In the genomic region with DNA sequence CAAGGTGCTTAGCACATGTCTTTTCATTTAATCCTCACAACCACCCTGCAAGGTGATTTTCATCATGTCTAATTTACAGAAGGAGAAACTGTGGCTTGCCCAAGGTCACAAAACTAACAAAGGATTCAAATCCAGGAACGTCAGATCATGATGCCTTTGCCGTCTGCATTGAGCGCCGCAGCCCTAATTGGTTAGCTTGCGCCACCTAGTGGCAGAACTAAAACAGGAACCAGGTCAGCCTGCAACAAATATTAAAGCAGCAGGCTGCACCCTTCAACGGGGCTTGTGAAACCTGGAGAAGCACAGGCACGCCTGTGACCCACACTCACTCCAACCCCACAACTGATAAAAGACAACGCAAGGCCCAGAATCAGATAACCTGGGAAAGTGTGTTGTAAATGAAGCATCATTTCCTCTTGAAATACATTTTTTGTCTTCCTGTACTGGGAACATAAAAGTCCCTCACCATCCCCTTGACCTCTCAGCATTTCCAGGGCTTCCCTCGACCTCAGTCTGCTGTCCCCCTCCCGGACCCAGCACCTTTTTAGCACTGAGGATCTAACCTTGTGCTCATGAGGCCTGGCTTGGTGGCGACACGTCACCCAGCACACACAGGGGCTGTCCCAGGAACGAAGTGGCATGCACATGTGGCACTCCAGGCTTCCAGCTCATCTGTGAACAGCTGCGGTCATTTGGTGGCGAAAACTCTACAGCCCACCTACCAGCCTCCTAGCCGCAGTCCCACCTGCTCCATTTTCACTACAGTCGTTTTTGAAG, we compare ENCODE assay signal across 8 cellular contexts. TPM values are rescaled to one million over a fixed set of nuclear protein-coding genes. Genes with fewer than 3 reads are reported as not detected.
DNase-seq lines count a peak whose midpoint lies in the region; ATAC-seq and TF ChIP-seq lines count a peak whose summit lies in the region.

No MANE protein-coding gene starts in this region.

- no peak overlapping the region for H3K4me3 Mint-ChIP-seq in activated CD8-positive, alpha-beta T cell treated with anti-CD3 and anti-CD28 coated beads for 36 hours
- H3K4me3 Mint-ChIP-seq in effector memory CD8-positive, alpha-beta T cell = peak overlapping the region in 1 of 2 donors; percentile 20

- H3K9me3 Mint-ChIP-seq in activated CD8-positive, alpha-beta T cell treated with anti-CD3 and anti-CD28 coated beads for 36 hours = no peaks in the 10 kb centered on the region
- H3K9me3 Mint-ChIP-seq in effector memory CD8-positive, alpha-beta T cell = no peaks in the 10 kb centered on the region

- TF ChIP-seq CTCF in activated CD8-positive, alpha-beta T cell treated with anti-CD3 and anti-CD28 coated beads for 36 hours (IDR thresholded peaks at IDR 0.05) = peak; percentile 95

- H3K27ac Mint-ChIP-seq in activated CD8-positive, alpha-beta T cell treated with anti-CD3 and anti-CD28 coated beads for 36 hours = peak overlapping the region; percentile 77
- no peak overlapping the region for H3K27ac Mint-ChIP-seq in effector memory CD8-positive, alpha-beta T cell

- peaks cover 7% of the 10 kb centered on the region for H3K4me1 Mint-ChIP-seq in activated CD8-positive, alpha-beta T cell treated with anti-CD3 and anti-CD28 coated beads for 36 hours (ENCODE audit: low read depth)
- H3K4me1 Mint-ChIP-seq in effector memory CD8-positive, alpha-beta T cell (ENCODE audit: low read depth in 2 of 2) = peaks cover 3 to 7% of the 10 kb centered on the region in 2 donors

- peak; percentile 91 for ATAC-seq in GM19455 (IDR thresholded peaks at IDR 0.05; ENCODE audit: unreplicated experiment)
- ATAC-seq in HG03565 (IDR thresholded peaks at IDR 0.05; ENCODE audit: unreplicated experiment) = peak; percentile 84
- peak; percentile 90 for ATAC-seq in activated CD8-positive, alpha-beta T cell treated with anti-CD3 and anti-CD28 coated beads for 36 hours
- ATAC-seq in effector memory CD8-positive, alpha-beta T cell (replicated peaks) = peak; percentile 96

- no peaks in the 10 kb centered on the region for H3K27me3 Mint-ChIP-seq in activated CD8-positive, alpha-beta T cell treated with anti-CD3 and anti-CD28 coated beads for 36 hours
- no peaks in the 10 kb centered on the region for H3K27me3 Mint-ChIP-seq in effector memory CD8-positive, alpha-beta T cell

- intact Hi-C loops in activated CD8-positive, alpha-beta T cell treated with anti-CD3 and anti-CD28 coated beads for 36 hours (cut with micrococcal nuclease) = loop anchor here (1.0 kb wide), 1 partner anchor 199 kb away; no protein-coding TSS in a partner anchor

- H3K36me3 Mint-ChIP-seq in activated CD8-positive, alpha-beta T cell treated with anti-CD3 and anti-CD28 coated beads for 36 hours (ENCODE audit: low read depth) = no peaks in the 10 kb centered on the region
- no peaks in the 10 kb centered on the region for H3K36me3 Mint-ChIP-seq in effector memory CD8-positive, alpha-beta T cell (ENCODE audit: insufficient read depth)

- CTCF ChIA-PET in activated CD8-positive, alpha-beta T cell treated with anti-CD3 and anti-CD28 coated beads for 36 hours (lab: Charles Lee) = interaction anchor here (0.9 to 2.6 kb wide), 12 partner anchors 11 to 200 kb away, joined by 3 to 32 read pairs (median 4); a partner anchor contains a TSS

- POLR2A ChIA-PET in activated CD8-positive, alpha-beta T cell treated with anti-CD3 and anti-CD28 coated beads for 36 hours (lab: Charles Lee) = interaction anchor here (1.0 kb wide), 1 partner anchor 10 kb away, joined by 3 read pairs; no protein-coding TSS in a partner anchor

- peak; percentile 56 for DNase-seq in COLO829 (ENCODE audit: low spot score)
- DNase-seq in NCI-H82 (lab: John Stamatoyannopoulos, UW) = peak; percentile 88
- peak; percentile 88 for DNase-seq in activated CD8-positive, alpha-beta T cell treated with anti-CD3 and anti-CD28 coated beads for 36 hours
- DNase-seq in effector memory CD8-positive, alpha-beta T cell = peak; percentile 77 to 79 (median 79)
- peak; percentile 89 for DNase-seq in midbrain (lab: John Stamatoyannopoulos, UW)
- DNase-seq in stimulated activated CD8-positive, alpha-beta memory T cell treated with anti-CD3 and anti-CD28 coated beads, Interleukin-2, amount 100 ng/mL, for 1 hour (ENCODE audit: low read depth in 2 of 2) = peak; percentile 46 to 61

RNA-seq across cellular contexts. Expression of a gene that starts 17.3 kb away (rescaled TPM):
- 10 to 100 TPM; 18.2 to 19.9 TPM for total RNA-seq in activated CD8-positive, alpha-beta T cell treated with anti-CD3 and anti-CD28 coated beads for 36 hours

RNA-seq across cellular contexts. Expression of a gene that starts 17.5 kb away (rescaled TPM):
- 10 to 100 TPM; 37.0 to 38.8 TPM for total RNA-seq in activated CD8-positive, alpha-beta T cell treated with anti-CD3 and anti-CD28 coated beads for 36 hours

Comparison
In these comparisons a context has a peak if more than half of its experiments do, and no peak if none do; other contexts are left out.
1. Peak in every context shown above with its lines: DNase-seq and ATAC-seq.